Comparison of ENCODE assay signal across 22 cellular contexts in genomic region chr15:65213241-65213640, GRCh38. TPM values are rescaled to one million over a fixed set of nuclear protein-coding genes. Genes with fewer than 3 reads are reported as not detected.
"Had no signal": no experiment of that assay in that cellular context is flagged by ENCODE, and none has a peak within 500 bp of the region (broad histone marks: within the 10 kb centered on the region; RNA-seq: fewer than 3 reads in every experiment).

No MANE protein-coding gene starts in this region.

- H3K9ac ChIP-seq: SK-N-SH had no signal

- H3K4me3 ChIP-seq: ascending aorta, body of pancreas, K562, SJCRH30 had no signal

- H3K4me2 ChIP-seq: SK-N-SH had no signal

- H3K27ac ChIP-seq: ascending aorta, body of pancreas, SJCRH30 had no signal

- H3K36me3 ChIP-seq: ascending aorta, SJCRH30 had no signal

- H3K9me2 ChIP-seq: SK-N-SH had no signal

- H3K4me1 ChIP-seq: ascending aorta, body of pancreas had no signal

- H3K9me3 ChIP-seq: ascending aorta, body of pancreas, SJCRH30, SK-N-SH had no signal

- H3K27me3 ChIP-seq: ascending aorta, body of pancreas, SJCRH30 had no signal

- DNase-seq: activated CD4-positive, alpha-beta T cell treated with anti-CD3 and anti-CD28 coated beads for 4 hours; activated CD8-positive, alpha-beta memory T cell treated with anti-CD3 and anti-CD28 coated beads, Interleukin-2, amount 50 U/mL, for 4 hours; activated CD8-positive, alpha-beta T cell treated with anti-CD3 and anti-CD28 coated beads for 36 hours; activated gamma-delta T cell treated with Interleukin-2 at 50 U/mL for 16 hours; activated naive CD4-positive, alpha-beta T cell treated with anti-CD3 and anti-CD28 coated beads, Interleukin-2, amount 50 U/mL, for 16 hours; activated T-cell treated with anti-CD3 and anti-CD28 coated beads, Interleukin-2, amount 50 U/mL, for 72 hours; body of pancreas; Karpas-422; NCI-H1105 treated with DMSO at 0.1 percent for 48 hours; NCI-H146; NCI-H2029; NCI-H345; NCI-H510A; NCI-H526 treated with DMSO at 0.1 percent for 48 hours; NCI-H82; SJCRH30; SK-N-SH; SW 1271 had no signal

RNA-seq across cellular contexts. Expression of gene CILP, which starts 2.0 kb away (rescaled TPM):
- total RNA-seq: activated CD8-positive, alpha-beta T cell treated with anti-CD3 and anti-CD28 coated beads for 36 hours; K562; RPMI7951; SJCRH30; T-helper 1 cell treated with Interleukin-12 subunit alpha and Interleukin-12 subunit beta and Interleukin-4 antibody, amounts not matched to agents 30 ng/mL and 1 ng/mL, for 36 hours had no signal
